ENCODE assay signal across 24 cellular contexts in the genomic region with DNA sequence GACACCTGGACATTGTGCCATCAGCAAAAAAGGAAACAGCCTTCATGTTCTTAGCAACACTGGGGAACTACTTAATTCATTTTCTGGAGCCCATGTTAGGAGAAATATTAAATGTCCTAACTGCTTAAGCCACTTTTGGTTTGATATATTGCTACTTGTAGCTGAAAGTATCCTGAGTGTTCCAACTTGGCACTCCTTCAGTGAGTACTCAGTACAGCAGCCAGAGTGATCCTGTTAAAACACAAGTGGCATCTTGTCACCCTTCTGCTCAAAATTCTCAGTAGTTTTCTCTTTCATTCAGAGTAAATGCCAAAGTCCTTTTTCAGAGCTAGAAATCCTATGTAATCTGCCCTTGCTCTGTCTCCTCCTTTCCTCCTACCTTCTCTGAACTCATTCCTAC.
"Had no signal": no experiment of that assay in that cellular context is flagged by ENCODE, and none has a peak within 500 bp of the region (broad histone marks: within the 10 kb centered on the region; RNA-seq: fewer than 3 reads in every experiment).

No MANE protein-coding gene starts in this region.

- H3K27ac ChIP-seq: adrenal gland, Peyer's patch, RWPE1, SJCRH30, VCaP had no signal

- ATAC-seq: activated CD4-positive, alpha-beta T cell treated with anti-CD3 and anti-CD28 coated beads for 36 hours; activated T-cell treated with anti-CD3 and anti-CD28 coated beads, Interleukin-2, amount 50 U/mL, for 72 hours had no signal

- H3K9me3 ChIP-seq: adrenal gland, Peyer's patch, SJCRH30, SK-N-SH had no signal

- H3K27me3 ChIP-seq: adrenal gland, Peyer's patch, SJCRH30 had no signal

- H3K9ac ChIP-seq: SK-N-SH had no signal

- DNase-seq: activated CD4-positive, alpha-beta memory T cell treated with anti-CD3 and anti-CD28 coated beads, Interleukin-2, amount 10 ng/mL, durations not matched to agents 7 days and 5 days; activated CD4-positive, alpha-beta T cell treated with anti-CD3 and anti-CD28 coated beads for 36 hours; activated CD4-positive, alpha-beta T cell treated with anti-CD3 and anti-CD28 coated beads, Interleukin-2, amount 50 U/mL, for 1 hour; activated CD8-positive, alpha-beta memory T cell treated with anti-CD3 and anti-CD28 coated beads, Interleukin-2, amount 50 U/mL, for 4 hours; activated naive CD4-positive, alpha-beta T cell treated with anti-CD3 and anti-CD28 coated beads, Interleukin-2, amount 50 U/mL, for 16 hours; activated naive CD8-positive, alpha-beta T cell treated with anti-CD3 and anti-CD28 coated beads, Interleukin-2, amount 10 ng/mL, durations not matched to agents 7 days and 5 days; activated T-cell treated with anti-CD3 and anti-CD28 coated beads, Interleukin-2, amount 50 U/mL, for 72 hours; adrenal gland; KG1; NCI-H1092; NCI-H1694 treated with DMSO at 0.1 percent for 48 hours; NCI-H2029 treated with DMSO at 0.1 percent for 48 hours; NCI-H226; NCI-H510A treated with DMSO at 0.1 percent for 48 hours; NCI-H69; NK-92 treated with Interleukin-12 subunit alpha and Interleukin-12 subunit beta, amount 100 ng/mL, for 24 hours; OCI-M1; Right ventricle myocardium superior; SJCRH30; SK-N-SH; T-helper 1 cell had no signal

- H3K4me3 ChIP-seq: adrenal gland, Peyer's patch, SJCRH30 had no signal

- H3K36me3 ChIP-seq: adrenal gland, Peyer's patch, SJCRH30 had no signal

- H3K4me1 ChIP-seq: adrenal gland, Peyer's patch, SJCRH30 had no signal

- H3K4me2 ChIP-seq: SK-N-SH had no signal
